Comparison of ENCODE assay signal across 8 cellular contexts in genomic region chr11:6259638-6260019, GRCh38. TPM values are rescaled to one million over a fixed set of nuclear protein-coding genes. Genes with fewer than 3 reads are reported as not detected.
DNase-seq lines count a peak whose midpoint lies in the region; ATAC-seq and TF ChIP-seq lines count a peak whose summit lies in the region.

TSS of gene CCKBR (plus strand) at chr11:6259838. CDS start at chr11:6259929, 91 bp downstream.

- H3K36me3 ChIP-seq in A673 (ENCODE audit: insufficient read depth, low read length, poor library complexity, severe bottlenecking), result no peaks in the 10 kb centered on the region
- no peaks in the 10 kb centered on the region for H3K36me3 ChIP-seq in left lung

- H3K9me3 ChIP-seq in A673 (ENCODE audit: low read depth, low read length, poor library complexity, severe bottlenecking), result no peaks in the 10 kb centered on the region
- no peaks in the 10 kb centered on the region for H3K9me3 ChIP-seq in left lung

- H3K4me3 ChIP-seq in A673 (ENCODE audit: low read depth, low read length, poor library complexity, severe bottlenecking), result peak within 1 kb of the TSS; percentile 42
- peak within 1 kb of the TSS; percentile 9 to 21 for H3K4me3 ChIP-seq in left lung

- H3K27ac ChIP-seq in A673 (ENCODE audit: low read depth, low read length, poor library complexity, severe bottlenecking) (no peak within 1 kb of the TSS), left lung (no peak within 1 kb of the TSS), temporal lobe (ENCODE audit: low read depth, low read length) (peak within 1 kb of the TSS; percentile 54)

- CTCF ChIA-PET in A673 (lab: Charles Lee), result no interaction called here

- intact Hi-C loops in A673 (cut with micrococcal nuclease; ENCODE audit: unreplicated experiment) (no loop called here), left lung (cut with DNase I) (no loop called here)

- H3K4me1 ChIP-seq in A673 (ENCODE audit: insufficient read depth, low read length, poor library complexity, severe bottlenecking) (peaks cover 6% of the 10 kb centered on the region), left lung (peaks cover 8 to 12% of the 10 kb centered on the region in 2 donors)

- peak; percentile 78 for ATAC-seq in left lung

- BruUV-seq in A673 (replicated peaks; lab: Mats Ljungman, UMichigan), result no TSS peak

- peaks cover 68% of the 10 kb centered on the region for H3K27me3 ChIP-seq in A673 (replicated peaks; ENCODE audit: insufficient read depth, low read depth, low read length, poor library complexity)
- peaks cover 22 to 69% of the 10 kb centered on the region in 2 donors for H3K27me3 ChIP-seq in left lung

- peak; percentile 15 for DNase-seq in A673 (ENCODE audit: low spot score)
- peak; percentile 33 for DNase-seq in NCI-H2171 treated with DMSO at 0.1 percent for 48 hours (lab: John Stamatoyannopoulos, UW)
- DNase-seq in astrocyte of the hippocampus (ENCODE audit: low read depth, low spot score), result peak; percentile 11
- DNase-seq in left lung, result peak in 1 of 2 donors; percentile 84
- no peak for DNase-seq in COLO829 (ENCODE audit: low spot score)
- no peak for DNase-seq in DMS153 treated with DMSO at 0.1 percent for 48 hours (lab: John Stamatoyannopoulos, UW; ENCODE audit: unreplicated experiment)
- no peak for DNase-seq in COLO668 (lab: John Stamatoyannopoulos, UW; ENCODE audit: unreplicated experiment)

- TF ChIP-seq CTCF in A673 (conservative IDR thresholded peaks at IDR 0.05; ENCODE audit: low read depth, low read length) (no peak), left lung (IDR thresholded peaks at IDR 0.05) (no peak)

- POLR2A ChIA-PET in A673 (lab: Charles Lee; ENCODE audit: low non-redundant PET), result no interaction called here

RNA-seq across cellular contexts. Expression of gene CCKBR, which starts in this region (rescaled TPM):
- total RNA-seq in A673 (2021) (not detected in 2 replicates), left lung (not detected), temporal lobe (6.1 TPM)

Comparison
In these comparisons a context has a peak if more than half of its experiments do, and no peak if none do; other contexts are left out.
1. Peak in DNase-seq and H3K4me3 ChIP-seq in A673; RNA of the gene not detected or under 1 TPM.
2. Peak in ATAC-seq and H3K4me3 ChIP-seq in left lung; RNA of the gene not detected or under 1 TPM.
3. DNase-seq: peak in NCI-H2171 treated with DMSO at 0.1 percent for 48 hours (single experiment) and astrocyte of the hippocampus (single experiment); none in COLO829 (single experiment), DMS153 treated with DMSO at 0.1 percent for 48 hours (single experiment) and COLO668 (single experiment).